In genomic region chr11:45042560-45042959, GRCh38 we compare ENCODE assay signal across 14 cellular contexts.
A peak's percentile ranks its signal among the peaks of the same experiment; 100 is the strongest.
DNase-seq lines count a peak whose midpoint lies in the region; ATAC-seq and TF ChIP-seq lines count a peak whose summit lies in the region.
"Had no signal": no experiment of that assay in that cellular context is flagged by ENCODE, and none has a peak within 500 bp of the region (broad histone marks: within the 10 kb centered on the region; RNA-seq: fewer than 3 reads in every experiment).

No MANE protein-coding gene starts in this region.

- H2AFZ ChIP-seq in neural cell (ENCODE audit: low read depth, low read length) = no peak overlapping the region

- H3K4me1 ChIP-seq in colonic mucosa = no peaks in the 10 kb centered on the region
- no peaks in the 10 kb centered on the region for H3K4me1 ChIP-seq in CD8-positive, alpha-beta memory T cell (ENCODE audit: insufficient read depth, low read length)

- H3F3A ChIP-seq in neural cell (ENCODE audit: insufficient read depth, low read length, poor library complexity, severe bottlenecking) = no peaks in the 10 kb centered on the region

- H3K9me3 ChIP-seq in neural cell (ENCODE audit: low read length) (no peaks in the 10 kb centered on the region), colonic mucosa (no peaks in the 10 kb centered on the region)
- H3K9me3 ChIP-seq in CD8-positive, alpha-beta memory T cell (ENCODE audit: low read length) = peaks cover 4% of the 10 kb centered on the region

- H3K4me2 ChIP-seq in neural cell (ENCODE audit: low read length) = no peak overlapping the region

- peaks cover 2 to 13% (median 4%) of the 10 kb centered on the region in 5 donors for H3K9me3 Mint-ChIP-seq in CD8-positive, alpha-beta memory T cell

- no peaks in the 10 kb centered on the region for H4K20me1 ChIP-seq in neural cell (ENCODE audit: insufficient read depth)

- H3K4me3 Mint-ChIP-seq in CD8-positive, alpha-beta memory T cell = no peak overlapping the region
- H3K4me3 Mint-ChIP-seq: nephron progenitor cell had no signal

- H3K9ac ChIP-seq in neural cell (ENCODE audit: low read length) (no peak overlapping the region), colonic mucosa (ENCODE audit: low read depth in 2 of 2, low read length in 2 of 2) (no peak overlapping the region)

- peak overlapping the region; percentile 36 for H3K27ac ChIP-seq in neural cell (ENCODE audit: low read length)
- no peak overlapping the region for H3K27ac ChIP-seq in colonic mucosa
- H3K27ac ChIP-seq in CD8-positive, alpha-beta memory T cell (ENCODE audit: low read depth, low read length) = no peak overlapping the region
- H3K27ac ChIP-seq: VCaP had no signal

- ATAC-seq in esophagus mucosa (peak; percentile 85), HG02763 (IDR thresholded peaks at IDR 0.05; ENCODE audit: unreplicated experiment) (no peak)
- ATAC-seq: left colon had no signal

- CTCF ChIA-PET in CD8-positive, alpha-beta memory T cell (lab: Charles Lee) = interaction anchor here (0.6 kb wide), 1 partner anchor 1307 kb away, joined by 3 read pairs; no protein-coding TSS in a partner anchor

- peak overlapping the region in 1 of 8 donors; percentile 20 for H3K27ac Mint-ChIP-seq in CD8-positive, alpha-beta memory T cell
- H3K27ac Mint-ChIP-seq: nephron progenitor cell had no signal

- H3K27me3 Mint-ChIP-seq in CD8-positive, alpha-beta memory T cell = no peaks in the 10 kb centered on the region

- POLR2A ChIA-PET in CD8-positive, alpha-beta memory T cell (lab: Charles Lee) = no interaction called here

- intact Hi-C loops in colonic mucosa (cut with DNase I) = no loop called here

- H3K9me2 ChIP-seq in neural cell (ENCODE audit: insufficient read depth, low read length) = no peaks in the 10 kb centered on the region

- TF ChIP-seq EP300 in neural cell (conservative IDR thresholded peaks at IDR 0.05; ENCODE audit: poor library complexity, severe bottlenecking) = no peak

- H3K79me2 ChIP-seq in neural cell (replicated peaks; ENCODE audit: insufficient read depth, low read length) = no peaks in the 10 kb centered on the region

- no peak overlapping the region for H3K4me3 ChIP-seq in neural cell (ENCODE audit: low read length)
- H3K4me3 ChIP-seq in colonic mucosa = no peak overlapping the region
- no peak overlapping the region for H3K4me3 ChIP-seq in CD8-positive, alpha-beta memory T cell (ENCODE audit: low read length)

- H3K27me3 ChIP-seq in neural cell (ENCODE audit: insufficient read depth, low read depth, low read length) (no peaks in the 10 kb centered on the region), colonic mucosa (no peaks in the 10 kb centered on the region)
- H3K27me3 ChIP-seq in CD8-positive, alpha-beta memory T cell (ENCODE audit: insufficient read depth, low read length, poor library complexity, severe bottlenecking) = no peaks in the 10 kb centered on the region

- DNase-seq in DMS 273 treated with DMSO at 0.1 percent for 48 hours (lab: John Stamatoyannopoulos, UW) = peak; percentile 86
- DNase-seq in NCI-H1694 treated with DMSO at 0.1 percent for 48 hours (lab: John Stamatoyannopoulos, UW) = peak; percentile 97
- DNase-seq in colonic mucosa = no peak
- DNase-seq in stimulated activated CD8-positive, alpha-beta memory T cell treated with anti-CD3 and anti-CD28 coated beads, Interleukin-4, amount 100 ng/mL, for 48 hours = no peak
- no peak for DNase-seq in CD8-positive, alpha-beta memory T cell
- DNase-seq: activated naive CD4-positive, alpha-beta T cell treated with anti-CD3 and anti-CD28 coated beads, Interleukin-2, amount 50 U/mL, for 16 hours; Calu3; caudate nucleus; left colon; nephron progenitor cell had no signal

- H3K36me3 ChIP-seq in neural cell (ENCODE audit: insufficient read depth, low read length) = no peaks in the 10 kb centered on the region
- H3K36me3 ChIP-seq in colonic mucosa = no peaks in the 10 kb centered on the region
- no peaks in the 10 kb centered on the region for H3K36me3 ChIP-seq in CD8-positive, alpha-beta memory T cell (ENCODE audit: insufficient read depth, low read length)

- no peak for TF ChIP-seq RAD21 in neural cell (conservative IDR thresholded peaks at IDR 0.05)

- H3K4me1 Mint-ChIP-seq in CD8-positive, alpha-beta memory T cell = peaks cover 6 to 8% (median 6%) of the 10 kb centered on the region in 3 donors

- peaks cover 0 to 9% (median 0%) of the 10 kb centered on the region in 3 donors for H3K36me3 Mint-ChIP-seq in CD8-positive, alpha-beta memory T cell

- TF ChIP-seq CTCF in neural cell (IDR thresholded peaks at IDR 0.05; ENCODE audit: poor library complexity, severe bottlenecking) (no peak), colonic mucosa (IDR thresholded peaks at IDR 0.05) (no peak)

TF ChIP-seq in neural cell, 6 proteins besides CTCF, POLR2A, EP300 and RAD21:
- TF ChIP-seq POLR2AphosphoS5 (IDR thresholded peaks at IDR 0.05) (no peak), REST (IDR thresholded peaks at IDR 0.05; ENCODE audit: borderline replicate concordance) (no peak), SMC3 (conservative IDR thresholded peaks at IDR 0.05; ENCODE audit: poor library complexity) (no peak), MXI1 (conservative IDR thresholded peaks at IDR 0.05; ENCODE audit: poor library complexity, severe bottlenecking) (no peak)
TF ChIP-seq in neural cell: peak in this region for 0.

Comparison
In these comparisons a context has a peak if more than half of its experiments do, and no peak if none do; other contexts are left out.
1. DNase-seq: peak in DMS 273 treated with DMSO at 0.1 percent for 48 hours (single experiment) and NCI-H1694 treated with DMSO at 0.1 percent for 48 hours (single experiment); none in colonic mucosa (single experiment), stimulated activated CD8-positive, alpha-beta memory T cell treated with anti-CD3 and anti-CD28 coated beads, Interleukin-4, amount 100 ng/mL, for 48 hours (single experiment) and CD8-positive, alpha-beta memory T cell (0 of 5).